13 cellular contexts compared by ENCODE assay signal in the genomic region with DNA sequence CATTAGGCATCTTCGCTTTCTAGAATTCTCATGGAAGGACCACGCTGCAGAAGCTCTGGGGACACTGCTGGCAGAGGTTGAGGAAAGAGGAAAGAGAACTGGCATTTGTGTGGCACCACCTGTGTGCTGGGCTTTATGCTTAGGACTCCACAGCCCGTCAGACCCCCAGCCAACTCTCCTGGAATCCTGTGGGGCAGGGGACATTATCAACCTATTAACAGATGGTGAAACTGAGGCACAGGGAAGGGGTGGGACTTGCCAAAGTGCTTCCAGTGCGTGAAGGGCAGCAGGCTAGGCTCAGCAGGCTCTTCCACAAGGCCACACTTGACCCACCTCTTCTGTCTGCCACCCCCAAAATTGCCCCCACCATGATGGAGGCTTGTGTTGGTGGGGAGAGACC. TPM values are rescaled to one million over a fixed set of nuclear protein-coding genes. Genes with fewer than 3 reads are reported as not detected.
DNase-seq lines count a peak whose midpoint lies in the region; ATAC-seq and TF ChIP-seq lines count a peak whose summit lies in the region.
"Had no signal": no experiment of that assay in that cellular context is flagged by ENCODE, and none has a peak within 500 bp of the region (broad histone marks: within the 10 kb centered on the region; RNA-seq: fewer than 3 reads in every experiment).

No MANE protein-coding gene starts in this region.

- peak overlapping the region; percentile 48 for H3K9ac ChIP-seq in iPS-18a (ENCODE audit: low read length)

- TF ChIP-seq CTCF in AG10803 (conservative IDR thresholded peaks at IDR 0.05; ENCODE audit: low read length) (no peak), ascending aorta (IDR thresholded peaks at IDR 0.05) (no peak), prostate gland (IDR thresholded peaks at IDR 0.05) (no peak)

- no peaks in the 10 kb centered on the region for H3K27me3 ChIP-seq in ascending aorta
- peaks cover 6% of the 10 kb centered on the region for H3K27me3 ChIP-seq in iPS-18a (ENCODE audit: control insufficient read depth, insufficient read depth, low read length)
- H3K27me3 ChIP-seq in prostate gland (replicated peaks; ENCODE audit: insufficient read depth), result no peaks in the 10 kb centered on the region
- H3K27me3 ChIP-seq: uterus had no signal

- H3K4me1 ChIP-seq in ascending aorta (peaks cover 42 to 66% of the 10 kb centered on the region in 2 donors), iPS-18a (ENCODE audit: control insufficient read depth, low read depth, low read length) (peaks cover 25% of the 10 kb centered on the region), prostate gland (replicated peaks) (peaks cover 29% of the 10 kb centered on the region)

- H3K4me3 ChIP-seq in AG10803 (ENCODE audit: low read length) (peak overlapping the region; percentile 8; the same call in 1 of the 2 replicates), ascending aorta (peak overlapping the region in 1 of 2 donors; percentile 33), iPS-18a (ENCODE audit: low read length) (no peak overlapping the region), prostate gland (no peak overlapping the region)
- H3K4me3 ChIP-seq: uterus had no signal

- H3K9me3 ChIP-seq in ascending aorta (no peaks in the 10 kb centered on the region), iPS-18a (ENCODE audit: control insufficient read depth, low read depth, low read length) (no peaks in the 10 kb centered on the region), prostate gland (no peaks in the 10 kb centered on the region)
- H3K9me3 ChIP-seq: uterus had no signal

- ATAC-seq in HG02885 (IDR thresholded peaks at IDR 0.05; ENCODE audit: poor library complexity, unreplicated experiment), result no peak

- H3K27ac ChIP-seq in ascending aorta (peak overlapping the region; percentile 87 to 88), iPS-18a (ENCODE audit: low read length) (no peak overlapping the region), prostate gland (peak overlapping the region; percentile 80 to 88)
- H3K27ac ChIP-seq: uterus had no signal

- DNase-seq in AG10803 (ENCODE audit: low read depth) (no peak), ascending aorta (ENCODE audit: low spot score in 2 of 2) (no peak), prostate gland (ENCODE audit: low spot score) (no peak), NCI-H2107 treated with DMSO at 0.1 percent for 48 hours (lab: John Stamatoyannopoulos, UW; ENCODE audit: unreplicated experiment) (no peak), Kasumi-1 (lab: John Stamatoyannopoulos, UW) (no peak)
- no peak for DNase-seq in central memory CD4-positive, alpha-beta T cell
- DNase-seq: activated naive CD4-positive, alpha-beta T cell treated with anti-CD3 and anti-CD28 coated beads, Interleukin-2, amount 10 ng/mL, durations not matched to agents 7 days and 5 days; cortex of kidney; DMS153; NCI-H1417 had no signal

- TF ChIP-seq POLR2A in prostate gland (IDR thresholded peaks at IDR 0.05), result no peak

- WGBS in prostate gland, result 76% methylated on average over 4 of the region's 4 CpGs

- intact Hi-C loops in ascending aorta (cut with DNase I) (no loop called here), prostate gland (cut with DNase I) (loop anchor here (2.0 kb wide), 2 partner anchors 16 to 46 kb away; a partner anchor contains a TSS)

- H3K36me3 ChIP-seq in ascending aorta (peaks cover 8 to 10% of the 10 kb centered on the region in 2 donors), iPS-18a (ENCODE audit: control insufficient read depth, low read depth, low read length) (no peaks in the 10 kb centered on the region), prostate gland (no peaks in the 10 kb centered on the region)
- H3K36me3 ChIP-seq: uterus had no signal

RNA-seq across cellular contexts. Expression of a gene that starts 46.8 kb away (rescaled TPM):
- total RNA-seq in ascending aorta (180 TPM), prostate gland (10 to 100 TPM; 20.8 to 51.2 TPM)

RNA-seq across cellular contexts. Expression of a gene that starts 51.4 kb away (rescaled TPM):
- 172 TPM for total RNA-seq in ascending aorta
- 10 to 100 TPM; 30.6 to 69.1 TPM for total RNA-seq in prostate gland
